Comparison of ENCODE assay signal across 18 cellular contexts in genomic region chr16:50398336-50398735, GRCh38. TPM values are rescaled to one million over a fixed set of nuclear protein-coding genes. Genes with fewer than 3 reads are reported as not detected.
A peak's percentile ranks its signal among the peaks of the same experiment; 100 is the strongest.
DNase-seq lines count a peak whose midpoint lies in the region; ATAC-seq and TF ChIP-seq lines count a peak whose summit lies in the region.
"Had no signal": no experiment of that assay in that cellular context is flagged by ENCODE, and none has a peak within 500 bp of the region (broad histone marks: within the 10 kb centered on the region; RNA-seq: fewer than 3 reads in every experiment).

No MANE protein-coding gene starts in this region.

- no peaks in the 10 kb centered on the region for H3K36me3 Mint-ChIP-seq in CD8-positive, alpha-beta T cell
- H3K36me3 Mint-ChIP-seq in osteocyte (ENCODE audit: unreplicated experiment): no peaks in the 10 kb centered on the region
- H3K36me3 Mint-ChIP-seq: CD14-positive monocyte; CD4-positive, alpha-beta memory T cell; CD4-positive, CD25-positive, alpha-beta regulatory T cell had no signal

- POLR2A ChIA-PET in CD8-positive, alpha-beta T cell (lab: Charles Lee): no interaction called here
- POLR2A ChIA-PET in RWPE1 (lab: Yijun Ruan, JAX; ENCODE audit: low non-redundant PET): no interaction called here

- no peak overlapping the region for H3K27ac ChIP-seq in CD8-positive, alpha-beta T cell (ENCODE audit: low read depth, low read length)
- H3K27ac ChIP-seq in RWPE2 (ENCODE audit: poor library complexity, severe bottlenecking) (peak overlapping the region; percentile 98), RWPE1 (no peak overlapping the region), foreskin keratinocyte (no peak overlapping the region)
- H3K27ac ChIP-seq: BLaER1 had no signal

- H3K27me3 Mint-ChIP-seq in CD8-positive, alpha-beta T cell (ENCODE audit: low read depth): no peaks in the 10 kb centered on the region
- peaks cover 4% of the 10 kb centered on the region for H3K27me3 Mint-ChIP-seq in osteocyte (ENCODE audit: unreplicated experiment)
- H3K27me3 Mint-ChIP-seq: CD4-positive, alpha-beta memory T cell had no signal

- ATAC-seq in CD8-positive, alpha-beta T cell: no peak
- ATAC-seq in RWPE2 (ENCODE audit: low read depth): no peak
- ATAC-seq in foreskin keratinocyte: no peak

- CTCF ChIA-PET in CD8-positive, alpha-beta T cell (lab: Charles Lee): no interaction called here
- CTCF ChIA-PET in RWPE1 (lab: Yijun Ruan, JAX): no interaction called here

- DNase-seq in CD8-positive, alpha-beta T cell: peak in 1 of 7 experiments; percentile 41
- DNase-seq in RWPE2 (ENCODE audit: low spot score) (no peak), osteocyte (ENCODE audit: extremely low spot score, unreplicated experiment) (peak; percentile 56), RWPE1 (ENCODE audit: low spot score) (no peak), NCI-H2196 treated with DMSO at 0.1 percent for 48 hours (lab: John Stamatoyannopoulos, UW; ENCODE audit: unreplicated experiment) (no peak), foreskin keratinocyte (no peak)
- DNase-seq: 8988T; ACHN; BE2C; C1 segment of cervical spinal cord; Caco-2; Calu3; CD4-positive, alpha-beta memory T cell; CD4-positive, CD25-positive, alpha-beta regulatory T cell; DMS79 treated with DMSO at 0.1 percent for 48 hours; GF-D8 had no signal

- intact Hi-C loops in CD8-positive, alpha-beta T cell (cut with DNase I, micrococcal nuclease): no loop called here

- peaks cover 8% of the 10 kb centered on the region for H3K4me1 ChIP-seq in CD8-positive, alpha-beta T cell (ENCODE audit: insufficient read depth, low read length)
- peaks cover 18% of the 10 kb centered on the region for H3K4me1 ChIP-seq in RWPE2 (ENCODE audit: insufficient read depth, poor library complexity, severe bottlenecking)
- H3K4me1 ChIP-seq in foreskin keratinocyte: peaks cover 10% of the 10 kb centered on the region
- H3K4me1 ChIP-seq: BE2C, Caco-2 had no signal

- peaks cover 27% of the 10 kb centered on the region for H3K4me1 Mint-ChIP-seq in CD8-positive, alpha-beta T cell (ENCODE audit: low read depth)
- H3K4me1 Mint-ChIP-seq in osteocyte (ENCODE audit: unreplicated experiment): no peaks in the 10 kb centered on the region

- no peaks in the 10 kb centered on the region for H3K36me3 ChIP-seq in CD8-positive, alpha-beta T cell (ENCODE audit: insufficient read depth, low read length)
- H3K36me3 ChIP-seq in RWPE2 (ENCODE audit: low read depth): no peaks in the 10 kb centered on the region
- H3K36me3 ChIP-seq: BE2C, BLaER1 had no signal

- H3K9me3 Mint-ChIP-seq in CD8-positive, alpha-beta T cell: no peaks in the 10 kb centered on the region
- H3K9me3 Mint-ChIP-seq in osteocyte (ENCODE audit: unreplicated experiment): no peaks in the 10 kb centered on the region
- H3K9me3 Mint-ChIP-seq: CD4-positive, alpha-beta memory T cell; CD4-positive, CD25-positive, alpha-beta regulatory T cell had no signal

- no peak overlapping the region for H3K4me3 ChIP-seq in CD8-positive, alpha-beta T cell (ENCODE audit: low read depth, low read length)
- H3K4me3 ChIP-seq in RWPE2 (ENCODE audit: severe bottlenecking): no peak overlapping the region
- H3K4me3 ChIP-seq: BLaER1 had no signal

- peak overlapping the region; percentile 49 for H3K27ac Mint-ChIP-seq in CD8-positive, alpha-beta T cell
- no peak overlapping the region for H3K27ac Mint-ChIP-seq in osteocyte (ENCODE audit: unreplicated experiment)

- H3K4me3 Mint-ChIP-seq in CD8-positive, alpha-beta T cell: no peak overlapping the region
- H3K4me3 Mint-ChIP-seq in osteocyte (ENCODE audit: unreplicated experiment): no peak overlapping the region
- H3K4me3 Mint-ChIP-seq: CD14-positive monocyte; CD4-positive, alpha-beta memory T cell; CD4-positive, CD25-positive, alpha-beta regulatory T cell had no signal

- no peak for TF ChIP-seq CTCF in CD8-positive, alpha-beta T cell (IDR thresholded peaks at IDR 0.05)
- TF ChIP-seq CTCF in RWPE2 (IDR thresholded peaks at IDR 0.05; ENCODE audit: poor library complexity, severe bottlenecking) (no peak), osteocyte (IDR thresholded peaks at IDR 0.05) (no peak), RWPE1 (conservative IDR thresholded peaks at IDR 0.05; ENCODE audit: low read depth) (no peak), foreskin keratinocyte (conservative IDR thresholded peaks at IDR 0.05) (no peak)

- H3K27me3 ChIP-seq in CD8-positive, alpha-beta T cell (ENCODE audit: insufficient read depth, low read length): no peaks in the 10 kb centered on the region
- no peaks in the 10 kb centered on the region for H3K27me3 ChIP-seq in RWPE2 (ENCODE audit: insufficient read depth, poor library complexity, severe bottlenecking)
- no peaks in the 10 kb centered on the region for H3K27me3 ChIP-seq in foreskin keratinocyte
- H3K27me3 ChIP-seq: BE2C, BLaER1 had no signal

- H3K9me3 ChIP-seq in CD8-positive, alpha-beta T cell (ENCODE audit: low read length): no peaks in the 10 kb centered on the region
- H3K9me3 ChIP-seq in RWPE2 (ENCODE audit: severe bottlenecking): no peaks in the 10 kb centered on the region
- H3K9me3 ChIP-seq: BE2C, BLaER1, Caco-2 had no signal

RNA-seq across cellular contexts. Expression of gene BRD7, which starts 29.5 kb away (rescaled TPM):
- 100 to 1,000 TPM; 113 to 117 TPM for total RNA-seq in CD8-positive, alpha-beta T cell
- 58.4 and 72.3 TPM in 2 replicates for total RNA-seq in osteocyte
- 71.0 and 78.8 TPM in 2 replicates for total RNA-seq in foreskin keratinocyte
- 48.7 and 58.9 TPM in 2 replicates for polyA plus RNA-seq in foreskin keratinocyte
